Comparison of ENCODE assay signal across 14 cellular contexts in the genomic region with DNA sequence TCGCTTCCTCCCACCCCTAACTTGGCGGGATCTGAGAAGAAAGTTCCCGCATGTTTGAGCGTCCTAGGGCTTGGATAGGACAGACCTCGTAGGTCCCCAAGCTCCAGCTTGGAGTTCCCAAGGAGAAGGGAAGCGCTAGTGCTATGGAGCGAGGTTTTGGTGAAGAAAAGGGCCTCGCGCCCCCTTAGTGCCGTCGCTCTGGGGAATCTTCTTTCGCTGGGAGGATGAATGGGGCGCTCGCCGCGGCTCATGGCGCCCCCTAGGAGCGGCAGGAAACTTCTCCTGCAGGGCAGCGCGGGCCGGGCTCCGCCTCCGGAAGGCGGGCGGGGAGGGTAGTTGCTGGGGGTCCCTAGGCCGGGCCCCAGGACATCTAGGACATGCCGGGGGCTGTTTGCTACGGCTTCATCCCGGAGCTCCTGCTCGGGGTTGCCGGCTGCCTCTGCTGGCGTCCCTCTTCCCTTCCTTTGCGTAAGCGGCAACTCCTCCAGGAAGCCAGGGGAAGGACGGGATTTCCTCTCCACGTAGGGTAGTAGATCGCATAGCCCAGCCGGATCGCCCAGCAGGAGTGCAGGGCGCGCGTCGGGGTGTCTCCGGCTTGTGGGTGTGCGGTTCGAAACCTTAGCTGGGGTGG. TPM values are rescaled to one million over a fixed set of nuclear protein-coding genes. Genes with fewer than 3 reads are reported as not detected.
A peak's percentile ranks its signal among the peaks of the same experiment; 100 is the strongest.
DNase-seq lines count a peak whose midpoint lies in the region; ATAC-seq and TF ChIP-seq lines count a peak whose summit lies in the region.
"Had no signal": no experiment of that assay in that cellular context is flagged by ENCODE, and none has a peak within 500 bp of the region (broad histone marks: within the 10 kb centered on the region; RNA-seq: fewer than 3 reads in every experiment).

No MANE protein-coding gene starts in this region.

- H3K27me3 ChIP-seq in BE2C = peaks cover 61% of the 10 kb centered on the region
- peaks cover 99% of the 10 kb centered on the region for H3K27me3 ChIP-seq in HUES6 (ENCODE audit: control insufficient read depth, insufficient read depth, low read length)
- H3K27me3 ChIP-seq in neural progenitor cell = peaks cover 95% of the 10 kb centered on the region
- no peaks in the 10 kb centered on the region for H3K27me3 ChIP-seq in Caco-2 (replicated peaks; ENCODE audit: control insufficient read depth, insufficient read depth, low read length)

- H3K27ac ChIP-seq in HUES6 (ENCODE audit: low read depth, low read length) (no peak overlapping the region), neural progenitor cell (no peak overlapping the region)

- H3K4me3 ChIP-seq in BE2C (ENCODE audit: low read depth, low read length) = no peak overlapping the region
- peak overlapping the region; percentile 84 for H3K4me3 ChIP-seq in HUES6 (ENCODE audit: low read depth, low read length)
- H3K4me3 ChIP-seq in neural progenitor cell = peak overlapping the region; percentile 73
- no peak overlapping the region for H3K4me3 ChIP-seq in Caco-2 (ENCODE audit: low read depth, low read length)

- H3K4me1 Mint-ChIP-seq in neural progenitor cell = peaks cover 9% of the 10 kb centered on the region
- H3K4me1 Mint-ChIP-seq in Caco-2 (ENCODE audit: low read depth, unreplicated experiment) = no peaks in the 10 kb centered on the region

- BruUV-seq in Caco-2 (replicated peaks; lab: Mats Ljungman, UMichigan) = no TSS peak

- H3K9me3 Mint-ChIP-seq in neural progenitor cell (peaks cover 2% of the 10 kb centered on the region), Caco-2 (ENCODE audit: unreplicated experiment) (no peaks in the 10 kb centered on the region)

- ATAC-seq in HG03280 (IDR thresholded peaks at IDR 0.05; ENCODE audit: unreplicated experiment) = no peak
- ATAC-seq in GM18907 (IDR thresholded peaks at IDR 0.05; ENCODE audit: unreplicated experiment) = no peak

- CTCF ChIA-PET in Caco-2 (lab: Charles Lee) = no interaction called here

- H3K36me3 Mint-ChIP-seq in neural progenitor cell (no peaks in the 10 kb centered on the region), Caco-2 (ENCODE audit: insufficient read depth, unreplicated experiment) (no peaks in the 10 kb centered on the region)

- no peaks in the 10 kb centered on the region for H3K79me2 ChIP-seq in neural progenitor cell (ENCODE audit: low read depth)

- POLR2A ChIA-PET in Caco-2 (lab: Charles Lee) = no interaction called here

- peak; percentile 34 for TF ChIP-seq CTCF in BE2C (IDR thresholded peaks at IDR 0.05; ENCODE audit: low read depth, low read length)
- peak; percentile 80 for TF ChIP-seq CTCF in neural progenitor cell (IDR thresholded peaks at IDR 0.05)
- TF ChIP-seq CTCF in Caco-2 (IDR thresholded peaks at IDR 0.05; ENCODE audit: insufficient read depth in 1 of 2, low read depth in 1 of 2, low read length in 1 of 2, severe bottlenecking in 1 of 2, unreplicated experiment in 1 of 2) = no peak

- DNase-seq in BE2C (no peak), erythroblast (lab: John Stamatoyannopoulos, UW) (peak; percentile 19 to 41), neural progenitor cell (ENCODE audit: low spot score) (peak; percentile 83), Caco-2 (no peak), DMS 273 treated with DMSO at 0.1 percent for 48 hours (lab: John Stamatoyannopoulos, UW) (no peak)
- DNase-seq: caudate nucleus, DMS79 treated with DMSO at 0.1 percent for 48 hours, kidney glomerular epithelial cell, NCI-H226, T-helper 1 cell had no signal

- no peaks in the 10 kb centered on the region for H3K9me3 ChIP-seq in BE2C
- no peaks in the 10 kb centered on the region for H3K9me3 ChIP-seq in HUES6 (ENCODE audit: control insufficient read depth, insufficient read depth, low read depth, low read length)
- no peaks in the 10 kb centered on the region for H3K9me3 ChIP-seq in neural progenitor cell (ENCODE audit: low read depth)
- no peaks in the 10 kb centered on the region for H3K9me3 ChIP-seq in Caco-2

- H3K36me3 ChIP-seq in BE2C (no peaks in the 10 kb centered on the region), HUES6 (ENCODE audit: control insufficient read depth, insufficient read depth, low read length) (no peaks in the 10 kb centered on the region), neural progenitor cell (no peaks in the 10 kb centered on the region), Caco-2 (ENCODE audit: control insufficient read depth, insufficient read depth, low read length) (no peaks in the 10 kb centered on the region)

- intact Hi-C loops in Caco-2 (cut with micrococcal nuclease; ENCODE audit: unreplicated experiment) = no loop called here

- H3K4me1 ChIP-seq in BE2C (no peaks in the 10 kb centered on the region), HUES6 (ENCODE audit: control insufficient read depth, insufficient read depth, low read length) (peaks cover 14% of the 10 kb centered on the region), neural progenitor cell (no peaks in the 10 kb centered on the region), Caco-2 (no peaks in the 10 kb centered on the region)

- H4K20me1 ChIP-seq in neural progenitor cell (ENCODE audit: low read depth) = peaks cover 40% of the 10 kb centered on the region

- H3K27ac Mint-ChIP-seq in neural progenitor cell (no peak overlapping the region), Caco-2 (ENCODE audit: unreplicated experiment) (no peak overlapping the region)

- H2AFZ ChIP-seq in neural progenitor cell (replicated peaks) = peak overlapping the region; percentile 97

- H3K9ac ChIP-seq in HUES6 (ENCODE audit: low read length) (no peak overlapping the region), neural progenitor cell (no peak overlapping the region)

- H3F3A ChIP-seq in neural progenitor cell (ENCODE audit: low read depth) = peaks cover 5% of the 10 kb centered on the region

- H3K4me3 Mint-ChIP-seq in neural progenitor cell (peak overlapping the region; percentile 76), Caco-2 (ENCODE audit: unreplicated experiment) (no peak overlapping the region)

- H3K27me3 Mint-ChIP-seq in neural progenitor cell (ENCODE audit: insufficient read depth, low read depth) (peaks cover 82% of the 10 kb centered on the region), Caco-2 (ENCODE audit: insufficient read depth, unreplicated experiment) (no peaks in the 10 kb centered on the region)

- no peak for TF ChIP-seq POLR2A in erythroblast (IDR thresholded peaks at IDR 0.05; ENCODE audit: low read length)

- peak overlapping the region; percentile 100 for H3K4me2 ChIP-seq in neural progenitor cell

RNA-seq across cellular contexts. Expression of a gene that starts 11.9 kb away (rescaled TPM):
- not detected for polyA plus RNA-seq in BE2C (2012; ENCODE audit: insufficient read depth, insufficient read length, low read depth)
- total RNA-seq in neural progenitor cell (ENCODE audit: low replicate concordance) = not detected in 2 replicates
- total RNA-seq in Caco-2 (2022) = not detected in 2 replicates
- total RNA-seq: renal cortical epithelial cell had no signal

Comparison
In these comparisons a context has a peak if more than half of its experiments do, and no peak if none do; other contexts are left out.
1. DNase-seq: peak in erythroblast (2 of 2) and neural progenitor cell (single experiment); none in BE2C (single experiment), Caco-2 (0 of 2) and DMS 273 treated with DMSO at 0.1 percent for 48 hours (single experiment).
2. H3K4me3 ChIP-seq: peak in HUES6 (single experiment) and neural progenitor cell (single experiment); none in BE2C (single experiment) and Caco-2 (single experiment).
3. CTCF ChIP-seq: peak in BE2C (single experiment) and neural progenitor cell (single experiment); none in Caco-2 (0 of 2).